Comparison of ENCODE assay signal across 22 cellular contexts in the genomic region with DNA sequence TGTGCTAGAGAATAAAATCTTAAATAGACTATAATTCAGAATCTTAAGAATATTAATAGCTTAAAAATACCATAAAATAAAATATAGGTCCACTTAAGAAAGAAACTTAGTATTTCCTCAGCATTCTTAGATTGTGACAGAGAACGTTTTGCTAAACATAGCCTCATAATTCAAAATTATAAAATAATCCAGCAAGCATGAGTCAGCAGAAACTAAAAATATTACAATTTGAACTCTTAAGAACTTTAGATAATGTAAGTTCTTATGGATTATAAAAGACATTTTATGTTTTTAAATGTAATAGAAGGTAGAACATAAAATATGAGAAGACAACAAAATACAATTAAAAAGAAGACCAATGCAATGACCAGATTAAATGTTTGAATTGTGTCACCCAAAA.
DNase-seq lines count a peak whose midpoint lies in the region; ATAC-seq, FAIRE-seq and TF ChIP-seq lines count a peak whose summit lies in the region.
"Had no signal": no experiment of that assay in that cellular context is flagged by ENCODE, and none has a peak within 500 bp of the region (broad histone marks: within the 10 kb centered on the region; RNA-seq: fewer than 3 reads in every experiment).

No MANE protein-coding gene starts in this region.

- CTCF ChIA-PET in A549 (lab: Yijun Ruan, JAX) = no interaction called here
- CTCF ChIA-PET in HCT116 (lab: Charles Lee) = interaction anchor here (1.2 kb wide), 1 partner anchor 12 kb away, joined by 4 read pairs; no protein-coding TSS in a partner anchor

- no peaks in the 10 kb centered on the region for H3K27me3 ChIP-seq in HCT116 (ENCODE audit: insufficient read depth, low read length)
- H3K27me3 ChIP-seq: BLaER1 had no signal

- TF ChIP-seq POLR2A in A549 (IDR thresholded peaks at IDR 0.05; ENCODE audit: low read length) (no peak), HCT116 (IDR thresholded peaks at IDR 0.05; ENCODE audit: borderline replicate concordance, extremely low read depth, insufficient read depth, insufficient read length) (no peak)

- H3K4me1 ChIP-seq in A549 = no peaks in the 10 kb centered on the region
- H3K4me1 ChIP-seq in HCT116 (ENCODE audit: control insufficient read depth in 1 of 2, insufficient read depth in 2 of 2, low read length in 2 of 2) = no peaks in the 10 kb centered on the region
- H3K4me1 ChIP-seq: BLaER1, Caco-2 had no signal

- TF ChIP-seq CTCF in A549 (IDR thresholded peaks at IDR 0.05) (no peak), HCT116 (IDR thresholded peaks at IDR 0.05 in 2 of 3, conservative IDR thresholded peaks at IDR 0.05 in 1 of 3; ENCODE audit: borderline replicate concordance in 1 of 3, insufficient read depth in 1 of 3, low read depth in 2 of 3, low read length in 2 of 3) (no peak), fibroblast of the aortic adventitia (IDR thresholded peaks at IDR 0.05; ENCODE audit: insufficient read depth, low read length) (no peak), GM10266 (IDR thresholded peaks at IDR 0.05; ENCODE audit: control insufficient read depth, insufficient read depth, low read depth, missing control alignments) (no peak), omental fat pad (IDR thresholded peaks at IDR 0.05) (no peak)

- no peaks in the 10 kb centered on the region for H3K79me2 ChIP-seq in HCT116 (ENCODE audit: insufficient read depth, low read length)

- BruUV-seq in HCT116 (replicated peaks; lab: Mats Ljungman, UMichigan) = no TSS peak

- POLR2A ChIA-PET in A549 (lab: Yijun Ruan, JAX) (no interaction called here), HCT116 (lab: Charles Lee) (no interaction called here)

- peak overlapping the region; percentile 22 for H2AFZ ChIP-seq in HCT116 (ENCODE audit: low read depth, low read length, poor library complexity, severe bottlenecking)
- H2AFZ ChIP-seq: GM23248 had no signal

- TF ChIP-seq RAD21 in A549 (conservative IDR thresholded peaks at IDR 0.05 in 1 of 2, IDR thresholded peaks at IDR 0.05 in 1 of 2) (no peak), HCT116 (IDR thresholded peaks at IDR 0.05; ENCODE audit: low read depth) (no peak)

- H3K9me3 ChIP-seq in A549 (no peaks in the 10 kb centered on the region), HCT116 (ENCODE audit: control insufficient read depth in 1 of 2, insufficient read depth in 1 of 2, low read depth in 1 of 2, low read length in 2 of 2) (no peaks in the 10 kb centered on the region)
- H3K9me3 ChIP-seq: BLaER1, Caco-2 had no signal

- H3K9me2 ChIP-seq in HCT116 (ENCODE audit: insufficient read depth) = no peaks in the 10 kb centered on the region

- no peak overlapping the region for H3K4me2 ChIP-seq in A549
- no peak overlapping the region for H3K4me2 ChIP-seq in HCT116 (ENCODE audit: low read length)
- H3K4me2 ChIP-seq: BLaER1 had no signal

- DNase-seq in A549 (ENCODE audit: low read depth in 1 of 2, low spot score in 1 of 2) = no peak
- DNase-seq in HCT116 (ENCODE audit: low read depth, low spot score) = no peak
- DNase-seq in fibroblast of gingiva (ENCODE audit: low read depth) = peak; percentile 13
- peak; percentile 20 for DNase-seq in fibroblast of the aortic adventitia (ENCODE audit: low read depth)
- DNase-seq in GM10266 (ENCODE audit: extremely low spot score) = no peak
- no peak for DNase-seq in omental fat pad (ENCODE audit: low spot score)
- DNase-seq: 8988T; Caco-2; CD4-positive, CD25-positive, alpha-beta regulatory T cell; CD8-positive, alpha-beta T cell; DMS153; DND-41; GM23248; H7; HCEC 1CT had no signal

- H3K27ac ChIP-seq in A549 = no peak overlapping the region
- no peak overlapping the region for H3K27ac ChIP-seq in HCT116 (ENCODE audit: low read depth, low read length)
- H3K27ac ChIP-seq: BLaER1, C4-2B, GM23248 had no signal

- RAD21 ChIA-PET in HCT116 (lab: Charles Lee; ENCODE audit: low non-redundant PET in 1 of 2, low total read pairs in 2 of 2, uncharacterized antibody in 2 of 2, unreplicated experiment in 2 of 2) = no interaction called here

- no peaks in the 10 kb centered on the region for H3K36me3 ChIP-seq in HCT116 (ENCODE audit: control insufficient read depth in 1 of 2, insufficient read depth in 2 of 2, low read length in 2 of 2)
- H3K36me3 ChIP-seq: BLaER1 had no signal

- FAIRE-seq in A549 (lab: Jason Lieb, UNC) = no peak
- FAIRE-seq: G401.6, GM12878, GM19239, H1 had no signal

- intact Hi-C loops in HCT116 (cut with micrococcal nuclease) = no loop called here

- no peak overlapping the region for H3K9ac ChIP-seq in HCT116 (ENCODE audit: low read length)
- H3K9ac ChIP-seq: BLaER1, GM23248 had no signal

- H3K4me3 ChIP-seq in A549 (no peak overlapping the region), HCT116 (replicated peaks in 1 of 2; ENCODE audit: low read depth in 1 of 2, low read length in 2 of 2) (no peak overlapping the region), fibroblast of the aortic adventitia (ENCODE audit: low read depth, low read length) (no peak overlapping the region)
- H3K4me3 ChIP-seq: BLaER1, GM12878, GM23248 had no signal

- TF ChIP-seq EP300 in A549 (IDR thresholded peaks at IDR 0.05) = no peak

- H4K20me1 ChIP-seq in HCT116 (ENCODE audit: insufficient read depth) = no peaks in the 10 kb centered on the region
- H4K20me1 ChIP-seq: BLaER1 had no signal

- ATAC-seq in A549 (no peak), HCT116 (no peak), omental fat pad (ENCODE audit: low FRiP score) (no peak), HG03460 (IDR thresholded peaks at IDR 0.05; ENCODE audit: unreplicated experiment) (no peak)
- ATAC-seq: CD8-positive, alpha-beta T cell; GM12878 had no signal

- WGBS in A549 (ENCODE audit: missing lambda C conversion rate) = 31% methylated on average over 1 of the region's 1 CpG

TF ChIP-seq in A549, 52 proteins besides CTCF, POLR2A, EP300 and RAD21:
- TF ChIP-seq MAFK (IDR thresholded peaks at IDR 0.05; ENCODE audit: partially characterized antibody) (peak; percentile 54), FOSB (CRISPR knock-in tag; IDR thresholded peaks at IDR 0.05) (no peak), KDM1A (IDR thresholded peaks at IDR 0.05; ENCODE audit: low read depth) (no peak)
- TF ChIP-seq, protein P1, sequence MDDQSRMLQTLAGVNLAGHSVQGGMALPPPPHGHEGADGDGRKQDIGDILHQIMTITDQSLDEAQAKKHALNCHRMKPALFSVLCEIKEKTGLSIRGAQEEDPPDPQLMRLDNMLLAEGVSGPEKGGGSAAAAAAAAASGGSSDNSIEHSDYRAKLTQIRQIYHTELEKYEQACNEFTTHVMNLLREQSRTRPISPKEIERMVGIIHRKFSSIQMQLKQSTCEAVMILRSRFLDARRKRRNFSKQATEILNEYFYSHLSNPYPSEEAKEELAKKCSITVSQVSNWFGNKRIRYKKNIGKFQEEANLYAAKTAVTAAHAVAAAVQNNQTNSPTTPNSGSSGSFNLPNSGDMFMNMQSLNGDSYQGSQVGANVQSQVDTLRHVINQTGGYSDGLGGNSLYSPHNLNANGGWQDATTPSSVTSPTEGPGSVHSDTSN (IDR thresholded peaks at IDR 0.05) = no peak
TF ChIP-seq in A549: peak in this region for 1.

TF ChIP-seq in HCT116, 20 proteins besides CTCF, POLR2A, EP300 and RAD21 (continues in another document):
- no peak for TF ChIP-seq FOSL1 (IDR thresholded peaks at IDR 0.05; ENCODE audit: low read depth)
- TF ChIP-seq ZFX (IDR thresholded peaks at IDR 0.05) = no peak
- TF ChIP-seq, protein P2, sequence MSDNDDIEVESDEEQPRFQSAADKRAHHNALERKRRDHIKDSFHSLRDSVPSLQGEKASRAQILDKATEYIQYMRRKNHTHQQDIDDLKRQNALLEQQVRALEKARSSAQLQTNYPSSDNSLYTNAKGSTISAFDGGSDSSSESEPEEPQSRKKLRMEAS (IDR thresholded peaks at IDR 0.05) = no peak
- no peak for TF ChIP-seq TCF7L2 (IDR thresholded peaks at IDR 0.05; ENCODE audit: borderline replicate concordance, extremely low read depth, insufficient read depth, insufficient read length)
- TF ChIP-seq, protein P3, sequence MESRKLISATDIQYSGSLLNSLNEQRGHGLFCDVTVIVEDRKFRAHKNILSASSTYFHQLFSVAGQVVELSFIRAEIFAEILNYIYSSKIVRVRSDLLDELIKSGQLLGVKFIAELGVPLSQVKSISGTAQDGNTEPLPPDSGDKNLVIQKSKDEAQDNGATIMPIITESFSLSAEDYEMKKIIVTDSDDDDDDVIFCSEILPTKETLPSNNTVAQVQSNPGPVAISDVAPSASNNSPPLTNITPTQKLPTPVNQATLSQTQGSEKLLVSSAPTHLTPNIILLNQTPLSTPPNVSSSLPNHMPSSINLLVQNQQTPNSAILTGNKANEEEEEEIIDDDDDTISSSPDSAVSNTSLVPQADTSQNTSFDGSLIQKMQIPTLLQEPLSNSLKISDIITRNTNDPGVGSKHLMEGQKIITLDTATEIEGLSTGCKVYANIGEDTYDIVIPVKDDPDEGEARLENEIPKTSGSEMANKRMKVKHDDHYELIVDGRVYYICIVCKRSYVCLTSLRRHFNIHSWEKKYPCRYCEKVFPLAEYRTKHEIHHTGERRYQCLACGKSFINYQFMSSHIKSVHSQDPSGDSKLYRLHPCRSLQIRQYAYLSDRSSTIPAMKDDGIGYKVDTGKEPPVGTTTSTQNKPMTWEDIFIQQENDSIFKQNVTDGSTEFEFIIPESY (IDR thresholded peaks at IDR 0.05; ENCODE audit: extremely low read depth, insufficient replicate concordance, low read length) = no peak
- no peak for TF ChIP-seq CBX3 (IDR thresholded peaks at IDR 0.05; ENCODE audit: low read depth)
- TF ChIP-seq, protein P4, sequence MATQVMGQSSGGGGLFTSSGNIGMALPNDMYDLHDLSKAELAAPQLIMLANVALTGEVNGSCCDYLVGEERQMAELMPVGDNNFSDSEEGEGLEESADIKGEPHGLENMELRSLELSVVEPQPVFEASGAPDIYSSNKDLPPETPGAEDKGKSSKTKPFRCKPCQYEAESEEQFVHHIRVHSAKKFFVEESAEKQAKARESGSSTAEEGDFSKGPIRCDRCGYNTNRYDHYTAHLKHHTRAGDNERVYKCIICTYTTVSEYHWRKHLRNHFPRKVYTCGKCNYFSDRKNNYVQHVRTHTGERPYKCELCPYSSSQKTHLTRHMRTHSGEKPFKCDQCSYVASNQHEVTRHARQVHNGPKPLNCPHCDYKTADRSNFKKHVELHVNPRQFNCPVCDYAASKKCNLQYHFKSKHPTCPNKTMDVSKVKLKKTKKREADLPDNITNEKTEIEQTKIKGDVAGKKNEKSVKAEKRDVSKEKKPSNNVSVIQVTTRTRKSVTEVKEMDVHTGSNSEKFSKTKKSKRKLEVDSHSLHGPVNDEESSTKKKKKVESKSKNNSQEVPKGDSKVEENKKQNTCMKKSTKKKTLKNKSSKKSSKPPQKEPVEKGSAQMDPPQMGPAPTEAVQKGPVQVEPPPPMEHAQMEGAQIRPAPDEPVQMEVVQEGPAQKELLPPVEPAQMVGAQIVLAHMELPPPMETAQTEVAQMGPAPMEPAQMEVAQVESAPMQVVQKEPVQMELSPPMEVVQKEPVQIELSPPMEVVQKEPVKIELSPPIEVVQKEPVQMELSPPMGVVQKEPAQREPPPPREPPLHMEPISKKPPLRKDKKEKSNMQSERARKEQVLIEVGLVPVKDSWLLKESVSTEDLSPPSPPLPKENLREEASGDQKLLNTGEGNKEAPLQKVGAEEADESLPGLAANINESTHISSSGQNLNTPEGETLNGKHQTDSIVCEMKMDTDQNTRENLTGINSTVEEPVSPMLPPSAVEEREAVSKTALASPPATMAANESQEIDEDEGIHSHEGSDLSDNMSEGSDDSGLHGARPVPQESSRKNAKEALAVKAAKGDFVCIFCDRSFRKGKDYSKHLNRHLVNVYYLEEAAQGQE (IDR thresholded peaks at IDR 0.05; ENCODE audit: low read depth) = no peak

Comparison
In these comparisons a context has a peak if more than half of its experiments do, and no peak if none do; other contexts are left out.
1. DNase-seq: peak in fibroblast of gingiva (single experiment) and fibroblast of the aortic adventitia (single experiment); none in A549 (0 of 2), HCT116 (single experiment), GM10266 (single experiment) and omental fat pad (single experiment).